37 cellular contexts compared by ENCODE assay signal in genomic region chr21:45918011-45918410, GRCh38.
"Had no signal": no experiment of that assay in that cellular context is flagged by ENCODE, and none has a peak within 500 bp of the region (broad histone marks: within the 10 kb centered on the region; RNA-seq: fewer than 3 reads in every experiment).

No MANE protein-coding gene starts in this region.

- H3K9me3 Mint-ChIP-seq: activated CD4-positive, alpha-beta T cell treated with anti-CD3 and anti-CD28 coated beads, Interleukin-2, amount 10 ng/mL, durations not matched to agents 7 days and 5 days; activated naive CD4-positive, alpha-beta T cell treated with anti-CD3 and anti-CD28 coated beads, Interleukin-2, amount 50 U/mL, for 24 hours; activated naive CD8-positive, alpha-beta T cell treated with anti-CD3 and anti-CD28 coated beads, Interleukin-2, amount 10 ng/mL, durations not matched to agents 7 days and 5 days; activated naive CD8-positive, alpha-beta T cell treated with anti-CD3 and anti-CD28 coated beads, Interleukin-2, amount 50 U/mL, for 24 hours; activated T-cell treated with anti-CD3 and anti-CD28 coated beads, Interleukin-2, amount 50 U/mL, for 24 hours; central memory CD8-positive, alpha-beta T cell; T-helper 1 cell treated with Interleukin-12 subunit alpha and Interleukin-12 subunit beta and Interleukin-4 antibody, amounts not matched to agents 30 μg/mL and 1 μg/mL, for 36 hours; T-helper 2 cell treated with Interferon-gamma antibody and Interleukin-4, amounts not matched to agents 5 μg/mL and 100 μg/mL, for 36 hours; WTC11 had no signal

- H3K27me3 ChIP-seq: ascending aorta, cardiac muscle cell had no signal

- H3K4me3 Mint-ChIP-seq: activated CD4-positive, alpha-beta memory T cell treated with anti-CD3 and anti-CD28 coated beads, Interleukin-2, amount 10 ng/mL, durations not matched to agents 7 days and 5 days; activated CD4-positive, alpha-beta T cell treated with anti-CD3 and anti-CD28 coated beads for 36 hours; activated CD4-positive, alpha-beta T cell treated with anti-CD3 and anti-CD28 coated beads, Interleukin-2, amount 10 ng/mL, durations not matched to agents 7 days and 5 days; activated CD8-positive, alpha-beta memory T cell treated with anti-CD3 and anti-CD28 coated beads, Interleukin-2, amount 10 ng/mL, durations not matched to agents 7 days and 5 days; activated CD8-positive, alpha-beta T cell treated with anti-CD3 and anti-CD28 coated beads, Interleukin-2, amount 10 ng/mL, durations not matched to agents 7 days and 5 days; activated naive CD4-positive, alpha-beta T cell treated with anti-CD3 and anti-CD28 coated beads, Interleukin-2, amount 10 ng/mL, durations not matched to agents 7 days and 5 days; activated naive CD4-positive, alpha-beta T cell treated with anti-CD3 and anti-CD28 coated beads, Interleukin-2, amount 50 U/mL, for 24 hours; activated naive CD8-positive, alpha-beta T cell; activated naive CD8-positive, alpha-beta T cell treated with anti-CD3 and anti-CD28 coated beads, Interleukin-2, amount 10 ng/mL, durations not matched to agents 7 days and 5 days; activated naive CD8-positive, alpha-beta T cell treated with anti-CD3 and anti-CD28 coated beads, Interleukin-2, amount 50 U/mL, for 24 hours; activated T-cell treated with anti-CD3 and anti-CD28 coated beads, Interleukin-2, amount 50 U/mL, for 24 hours; brain; central memory CD8-positive, alpha-beta T cell; T-helper 1 cell treated with Interleukin-12 subunit alpha and Interleukin-12 subunit beta and Interleukin-4 antibody, amounts not matched to agents 30 μg/mL and 1 μg/mL, for 36 hours; T-helper 2 cell treated with Interferon-gamma antibody and Interleukin-4, amounts not matched to agents 5 μg/mL and 100 μg/mL, for 36 hours; WTC11 had no signal

- H3K4me1 Mint-ChIP-seq: activated naive CD8-positive, alpha-beta T cell treated with anti-CD3 and anti-CD28 coated beads, Interleukin-2, amount 10 ng/mL, durations not matched to agents 7 days and 5 days; brain; WTC11 had no signal

- DNase-seq: activated CD4-positive, alpha-beta memory T cell treated with anti-CD3 and anti-CD28 coated beads, Interleukin-2, amount 10 ng/mL, durations not matched to agents 7 days and 5 days; activated CD4-positive, alpha-beta T cell treated with anti-CD3 and anti-CD28 coated beads for 1 hour; activated CD4-positive, alpha-beta T cell treated with anti-CD3 and anti-CD28 coated beads for 36 hours; activated CD4-positive, alpha-beta T cell treated with anti-CD3 and anti-CD28 coated beads for 48 hours; activated CD4-positive, alpha-beta T cell treated with anti-CD3 and anti-CD28 coated beads, Interleukin-2, amount 10 ng/mL, durations not matched to agents 7 days and 5 days; activated CD4-positive, alpha-beta T cell treated with anti-CD3 and anti-CD28 coated beads, Interleukin-2, amount 50 U/mL, for 48 hours; activated CD4-positive, CD25-positive, alpha-beta regulatory T cell; activated CD8-positive, alpha-beta memory T cell treated with anti-CD3 and anti-CD28 coated beads for 24 hours; activated CD8-positive, alpha-beta memory T cell treated with anti-CD3 and anti-CD28 coated beads, Interleukin-2, amount 10 ng/mL, durations not matched to agents 7 days and 5 days; activated CD8-positive, alpha-beta memory T cell treated with anti-CD3 and anti-CD28 coated beads, Interleukin-2, amount 50 U/mL, for 48 hours; activated CD8-positive, alpha-beta T cell treated with anti-CD3 and anti-CD28 coated beads, Interleukin-2, amount 10 ng/mL, durations not matched to agents 7 days and 5 days; activated effector memory CD4-positive, alpha-beta T cell treated with Interleukin-2 at 50 U/mL for 16 hours; activated gamma-delta T cell; activated naive CD4-positive, alpha-beta T cell treated with anti-CD3 and anti-CD28 coated beads, Interleukin-2, amount 10 ng/mL, durations not matched to agents 7 days and 5 days; activated naive CD4-positive, alpha-beta T cell treated with Interleukin-2 at 50 U/mL for 16 hours; activated naive CD8-positive, alpha-beta T cell treated with anti-CD3 and anti-CD28 coated beads, Interleukin-2, amount 10 ng/mL, durations not matched to agents 7 days and 5 days; activated naive CD8-positive, alpha-beta T cell treated with anti-CD3 and anti-CD28 coated beads, Interleukin-2, amount 50 U/mL, for 24 hours; activated T-cell treated with anti-CD3 and anti-CD28 coated beads, Interleukin-2, amount 50 U/mL, for 24 hours; activated T-cell treated with anti-CD3 and anti-CD28 coated beads, Interleukin-2, amount 50 U/mL, for 48 hours; amygdala; anterior cingulate cortex; caudate nucleus; cerebellar nuclear complex; T-helper 2 cell; T-helper 9 cell; WERI-Rb-1 had no signal

- H3K27ac Mint-ChIP-seq: activated CD4-positive, alpha-beta memory T cell treated with anti-CD3 and anti-CD28 coated beads, Interleukin-2, amount 10 ng/mL, durations not matched to agents 7 days and 5 days; activated CD4-positive, alpha-beta T cell treated with anti-CD3 and anti-CD28 coated beads for 36 hours; activated CD4-positive, alpha-beta T cell treated with anti-CD3 and anti-CD28 coated beads, Interleukin-2, amount 10 ng/mL, durations not matched to agents 7 days and 5 days; activated CD8-positive, alpha-beta memory T cell treated with anti-CD3 and anti-CD28 coated beads, Interleukin-2, amount 10 ng/mL, durations not matched to agents 7 days and 5 days; activated CD8-positive, alpha-beta T cell treated with anti-CD3 and anti-CD28 coated beads, Interleukin-2, amount 10 ng/mL, durations not matched to agents 7 days and 5 days; activated naive CD4-positive, alpha-beta T cell treated with anti-CD3 and anti-CD28 coated beads, Interleukin-2, amount 10 ng/mL, durations not matched to agents 7 days and 5 days; activated naive CD4-positive, alpha-beta T cell treated with anti-CD3 and anti-CD28 coated beads, Interleukin-2, amount 50 U/mL, for 24 hours; activated naive CD8-positive, alpha-beta T cell; activated naive CD8-positive, alpha-beta T cell treated with anti-CD3 and anti-CD28 coated beads, Interleukin-2, amount 10 ng/mL, durations not matched to agents 7 days and 5 days; activated naive CD8-positive, alpha-beta T cell treated with anti-CD3 and anti-CD28 coated beads, Interleukin-2, amount 50 U/mL, for 24 hours; activated T-cell treated with anti-CD3 and anti-CD28 coated beads, Interleukin-2, amount 50 U/mL, for 24 hours; activated T-helper 2 cell treated with anti-CD3 and anti-CD28 coated beads, Interferon-gamma antibody, Interleukin-2, Interleukin-4, amounts not matched to agents 10 μg/mL and 5 μg/mL and 100 μg/mL, durations not matched to agents 14 hours and 24 hours and 36 hours; T-helper 1 cell treated with Interleukin-12 subunit alpha and Interleukin-12 subunit beta and Interleukin-4 antibody, amounts not matched to agents 30 μg/mL and 1 μg/mL, for 36 hours; T-helper 2 cell treated with Interferon-gamma antibody and Interleukin-4, amounts not matched to agents 5 μg/mL and 100 μg/mL, for 36 hours; WTC11 had no signal

- H3K4me3 ChIP-seq: ascending aorta, cardiac muscle cell had no signal

- H3K27me3 Mint-ChIP-seq: activated CD4-positive, alpha-beta memory T cell treated with anti-CD3 and anti-CD28 coated beads, Interleukin-2, amount 10 ng/mL, durations not matched to agents 7 days and 5 days; activated CD4-positive, alpha-beta T cell treated with anti-CD3 and anti-CD28 coated beads for 36 hours; activated CD4-positive, alpha-beta T cell treated with anti-CD3 and anti-CD28 coated beads, Interleukin-2, amount 10 ng/mL, durations not matched to agents 7 days and 5 days; activated CD8-positive, alpha-beta memory T cell treated with anti-CD3 and anti-CD28 coated beads, Interleukin-2, amount 10 ng/mL, durations not matched to agents 7 days and 5 days; activated naive CD4-positive, alpha-beta T cell treated with anti-CD3 and anti-CD28 coated beads, Interleukin-2, amount 50 U/mL, for 24 hours; activated naive CD8-positive, alpha-beta T cell; activated naive CD8-positive, alpha-beta T cell treated with anti-CD3 and anti-CD28 coated beads, Interleukin-2, amount 10 ng/mL, durations not matched to agents 7 days and 5 days; activated naive CD8-positive, alpha-beta T cell treated with anti-CD3 and anti-CD28 coated beads, Interleukin-2, amount 50 U/mL, for 24 hours; activated T-cell treated with anti-CD3 and anti-CD28 coated beads, Interleukin-2, amount 50 U/mL, for 24 hours; brain had no signal

- H3K36me3 ChIP-seq: ascending aorta, cardiac muscle cell, WERI-Rb-1 had no signal

- H3K9me3 ChIP-seq: ascending aorta had no signal

- FAIRE-seq: TTC549 had no signal

- H3K4me1 ChIP-seq: ascending aorta had no signal

- H3K27ac ChIP-seq: ascending aorta, cardiac muscle cell, WERI-Rb-1 had no signal

- H3K36me3 Mint-ChIP-seq: activated naive CD4-positive, alpha-beta T cell treated with anti-CD3 and anti-CD28 coated beads, Interleukin-2, amount 10 ng/mL, durations not matched to agents 7 days and 5 days; activated naive CD4-positive, alpha-beta T cell treated with anti-CD3 and anti-CD28 coated beads, Interleukin-2, amount 50 U/mL, for 24 hours; activated naive CD8-positive, alpha-beta T cell; activated naive CD8-positive, alpha-beta T cell treated with anti-CD3 and anti-CD28 coated beads, Interleukin-2, amount 10 ng/mL, durations not matched to agents 7 days and 5 days; brain; WTC11 had no signal
